13 cellular contexts compared by ENCODE assay signal in the genomic region with DNA sequence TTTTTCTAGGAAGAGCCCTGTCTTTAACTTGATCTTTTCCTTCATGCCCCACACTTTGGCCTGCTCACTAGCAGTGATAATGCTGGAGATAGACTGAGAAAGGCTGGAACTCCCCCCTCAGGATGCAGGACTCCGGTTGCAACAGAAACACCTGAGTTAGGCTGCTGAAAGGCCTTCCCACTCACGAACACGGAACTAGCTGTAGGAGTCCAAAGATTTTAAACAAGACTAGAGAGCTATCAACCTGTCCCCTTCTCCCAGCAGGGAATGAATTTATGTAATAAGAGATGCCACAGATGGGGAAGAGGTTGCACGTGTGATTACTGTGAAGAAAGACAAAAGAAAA. TPM values are rescaled to one million over a fixed set of nuclear protein-coding genes. Genes with fewer than 3 reads are reported as not detected.
"Had no signal": no experiment of that assay in that cellular context is flagged by ENCODE, and none has a peak within 500 bp of the region (broad histone marks: within the 10 kb centered on the region; RNA-seq: fewer than 3 reads in every experiment).

No MANE protein-coding gene starts in this region.

- H3K4me3 Mint-ChIP-seq: dendritic cell treated with granulocyte-macrophage colony-stimulating factor and Interleukin-4, amounts not matched to agents 40 ng/mL and 50 ng/mL, for 4 days; effector memory CD8-positive, alpha-beta T cell; naive thymus-derived CD4-positive, alpha-beta T cell; stimulated activated memory B cell treated with anti-CD40 and anti-IgM and Interleukin-4, amounts not matched to agents 10 μg/mL and 1 μg/mL and 100 μg/mL, for 72 hours; stimulated activated naive CD8-positive, alpha-beta T cell treated with anti-CD3 and anti-CD28 coated beads, Interleukin-15, amount 100 ng/mL, for 72 hours had no signal

- H3K36me3 ChIP-seq: heart left ventricle, spleen had no signal

- H3K9me3 ChIP-seq: heart left ventricle, spleen, testis had no signal

- H3K4me3 ChIP-seq: heart left ventricle, spleen, testis had no signal

- DNase-seq: foreskin melanocyte, spleen had no signal

- H3K9me3 Mint-ChIP-seq: dendritic cell treated with granulocyte-macrophage colony-stimulating factor and Interleukin-4, amounts not matched to agents 40 ng/mL and 50 ng/mL, for 4 days; effector memory CD8-positive, alpha-beta T cell; stimulated activated memory B cell treated with anti-CD40 and anti-IgM and Interleukin-4, amounts not matched to agents 10 μg/mL and 1 μg/mL and 100 μg/mL, for 72 hours; stimulated activated naive CD8-positive, alpha-beta T cell treated with anti-CD3 and anti-CD28 coated beads, Interleukin-15, amount 100 ng/mL, for 72 hours had no signal

- ATAC-seq: sciatic nerve had no signal

- H3K27ac ChIP-seq: heart left ventricle, spleen, testis had no signal

- H3K27me3 ChIP-seq: heart left ventricle, testis had no signal

- H3K27ac Mint-ChIP-seq: dendritic cell treated with granulocyte-macrophage colony-stimulating factor and Interleukin-4, amounts not matched to agents 40 ng/mL and 50 ng/mL, for 4 days; stimulated activated memory B cell treated with anti-CD40 and anti-IgM and Interleukin-4, amounts not matched to agents 10 μg/mL and 1 μg/mL and 100 μg/mL, for 72 hours; stimulated activated naive CD8-positive, alpha-beta T cell treated with anti-CD3 and anti-CD28 coated beads, Interleukin-15, amount 100 ng/mL, for 72 hours had no signal

- H3K36me3 Mint-ChIP-seq: naive thymus-derived CD4-positive, alpha-beta T cell; stimulated activated memory B cell treated with anti-CD40 and anti-IgM and Interleukin-4, amounts not matched to agents 10 μg/mL and 1 μg/mL and 100 μg/mL, for 72 hours had no signal

- H3K4me1 ChIP-seq: testis had no signal

RNA-seq across cellular contexts. Expression of a gene that starts 13.0 kb away (rescaled TPM):
- total RNA-seq: left lobe of liver; mononuclear cell; naive thymus-derived CD4-positive, alpha-beta T cell; osteocyte had no signal
